Comparison of ENCODE assay signal across 18 cellular contexts in the genomic region with DNA sequence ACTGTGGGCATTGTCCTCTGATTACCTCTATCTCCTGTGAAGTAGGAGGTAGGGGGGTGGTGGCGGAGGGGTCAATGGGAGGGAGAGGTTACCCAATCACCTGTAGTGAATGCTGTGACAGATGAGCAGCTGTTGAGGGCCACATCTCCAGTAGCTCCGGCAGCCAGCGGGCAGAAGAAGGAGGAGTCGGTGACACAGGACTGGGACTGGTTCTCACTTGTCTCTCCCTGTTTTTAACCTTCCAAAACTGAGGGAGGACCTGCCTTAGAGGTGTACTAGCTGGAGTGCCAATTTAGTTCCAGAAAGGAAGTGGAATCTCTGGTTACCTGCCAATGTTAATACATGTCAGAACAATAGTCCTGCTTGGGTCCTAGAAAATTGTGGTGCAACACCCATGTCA. TPM values are rescaled to one million over a fixed set of nuclear protein-coding genes. Genes with fewer than 3 reads are reported as not detected.
DNase-seq lines count a peak whose midpoint lies in the region; ATAC-seq and TF ChIP-seq lines count a peak whose summit lies in the region.
"Had no signal": no experiment of that assay in that cellular context is flagged by ENCODE, and none has a peak within 500 bp of the region (broad histone marks: within the 10 kb centered on the region; RNA-seq: fewer than 3 reads in every experiment).

No MANE protein-coding gene starts in this region.

- H3K9me3 Mint-ChIP-seq in endodermal cell, result no peaks in the 10 kb centered on the region
- H3K9me3 Mint-ChIP-seq: activated CD4-positive, alpha-beta T cell treated with anti-CD3 and anti-CD28 coated beads, Interleukin-2, amount 10 ng/mL, durations not matched to agents 7 days and 5 days; activated naive CD8-positive, alpha-beta T cell treated with anti-CD3 and anti-CD28 coated beads for 36 hours; activated T-helper 2 cell treated with anti-CD3 and anti-CD28 coated beads, Interferon-gamma antibody, Interleukin-2, Interleukin-4, amounts not matched to agents 10 μg/mL and 5 μg/mL and 100 μg/mL, durations not matched to agents 14 hours and 24 hours and 36 hours had no signal

- no peak overlapping the region for H3K4me3 Mint-ChIP-seq in endodermal cell
- H3K4me3 Mint-ChIP-seq: activated CD4-positive, alpha-beta T cell treated with anti-CD3 and anti-CD28 coated beads, Interleukin-2, amount 10 ng/mL, durations not matched to agents 7 days and 5 days; activated naive CD8-positive, alpha-beta T cell treated with anti-CD3 and anti-CD28 coated beads for 36 hours; T-helper 17 cell had no signal

- H3K27me3 ChIP-seq in endodermal cell (ENCODE audit: control insufficient read depth, insufficient read depth, low read length, poor library complexity, severe bottlenecking) (no peaks in the 10 kb centered on the region), psoas muscle (ENCODE audit: insufficient read depth in 3 of 3, low read length in 2 of 3) (no peaks in the 10 kb centered on the region)
- H3K27me3 ChIP-seq: testis had no signal

- DNase-seq in NCI-H146 (lab: John Stamatoyannopoulos, UW) (peak; percentile 14), NCI-H146 treated with DMSO at 0.1 percent for 48 hours (lab: John Stamatoyannopoulos, UW; ENCODE audit: unreplicated experiment) (no peak), NCI-H510A treated with DMSO at 0.1 percent for 48 hours (lab: John Stamatoyannopoulos, UW) (peak; percentile 22), endodermal cell (peak; percentile 73), psoas muscle (no peak), COLO668 (lab: John Stamatoyannopoulos, UW; ENCODE audit: unreplicated experiment) (no peak), GOT3 (lab: John Stamatoyannopoulos, UW) (no peak), cerebellar cortex (ENCODE audit: low spot score) (no peak)
- DNase-seq: activated CD4-positive, alpha-beta T cell treated with anti-CD3 and anti-CD28 coated beads, Interleukin-2, amount 10 ng/mL, durations not matched to agents 7 days and 5 days; activated naive CD8-positive, alpha-beta T cell treated with anti-CD3 and anti-CD28 coated beads for 36 hours; effector memory CD4-positive, alpha-beta T cell; kidney; stimulated activated naive CD4-positive, alpha-beta T cell; T-helper 17 cell; testis had no signal

- H3K36me3 Mint-ChIP-seq in endodermal cell (ENCODE audit: low read depth), result no peaks in the 10 kb centered on the region
- H3K36me3 Mint-ChIP-seq: activated naive CD8-positive, alpha-beta T cell treated with anti-CD3 and anti-CD28 coated beads for 36 hours had no signal

- 88% methylated on average over 4 of the region's 4 CpGs; no CpG with 5 or more reads in 1 of the 2 experiments for WGBS in endodermal cell (ENCODE audit: insufficient coverage in 1 of 2, insufficient read length in 1 of 2), 2 experiments
- WGBS in psoas muscle, 3 donors, result 77 to 84% (median 80%) methylated on average over 4 of the region's 4 CpGs

- H3K4me1 Mint-ChIP-seq in endodermal cell, result peaks cover 8% of the 10 kb centered on the region
- H3K4me1 Mint-ChIP-seq: activated CD4-positive, alpha-beta T cell treated with anti-CD3 and anti-CD28 coated beads, Interleukin-2, amount 10 ng/mL, durations not matched to agents 7 days and 5 days; activated naive CD8-positive, alpha-beta T cell treated with anti-CD3 and anti-CD28 coated beads for 36 hours; T-helper 17 cell had no signal

- H3K4me1 ChIP-seq in endodermal cell (ENCODE audit: control insufficient read depth, insufficient read depth, low read length) (no peaks in the 10 kb centered on the region), psoas muscle (no peaks in the 10 kb centered on the region)

- H3K27me3 Mint-ChIP-seq in endodermal cell (ENCODE audit: insufficient read depth), result no peaks in the 10 kb centered on the region
- H3K27me3 Mint-ChIP-seq: activated CD4-positive, alpha-beta T cell treated with anti-CD3 and anti-CD28 coated beads, Interleukin-2, amount 10 ng/mL, durations not matched to agents 7 days and 5 days; activated naive CD8-positive, alpha-beta T cell treated with anti-CD3 and anti-CD28 coated beads for 36 hours had no signal

- H3K4me3 ChIP-seq in endodermal cell (ENCODE audit: low read length), result no peak overlapping the region
- no peak overlapping the region for H3K4me3 ChIP-seq in psoas muscle
- H3K4me3 ChIP-seq: smooth muscle cell, testis had no signal

- TF ChIP-seq CTCF in endodermal cell (conservative IDR thresholded peaks at IDR 0.05) (no peak), psoas muscle (IDR thresholded peaks at IDR 0.05) (no peak)

- H3K27ac ChIP-seq in endodermal cell (ENCODE audit: low read depth, low read length), result no peak overlapping the region
- no peak overlapping the region for H3K27ac ChIP-seq in psoas muscle
- H3K27ac ChIP-seq: 22Rv1, testis had no signal

- H3K27ac Mint-ChIP-seq in endodermal cell, result peak overlapping the region; percentile 7
- H3K27ac Mint-ChIP-seq: activated CD4-positive, alpha-beta T cell treated with anti-CD3 and anti-CD28 coated beads, Interleukin-2, amount 10 ng/mL, durations not matched to agents 7 days and 5 days; activated naive CD8-positive, alpha-beta T cell treated with anti-CD3 and anti-CD28 coated beads for 36 hours; activated T-helper 2 cell treated with anti-CD3 and anti-CD28 coated beads, Interferon-gamma antibody, Interleukin-2, Interleukin-4, amounts not matched to agents 10 μg/mL and 5 μg/mL and 100 μg/mL, durations not matched to agents 14 hours and 24 hours and 36 hours; T-helper 17 cell had no signal

- H3K9ac ChIP-seq in endodermal cell (ENCODE audit: extremely low read depth, low read length, poor library complexity, severe bottlenecking), result no peak overlapping the region

- peak; percentile 51 to 72 (median 58) for ATAC-seq in psoas muscle
- ATAC-seq: T-helper 17 cell had no signal

- intact Hi-C loops in psoas muscle (cut with DNase I), result no loop called here

- H3K9me3 ChIP-seq in endodermal cell (ENCODE audit: control insufficient read depth, low read length) (no peaks in the 10 kb centered on the region), psoas muscle (no peaks in the 10 kb centered on the region)
- H3K9me3 ChIP-seq: testis had no signal

- H3K36me3 ChIP-seq in endodermal cell (ENCODE audit: control insufficient read depth, insufficient read depth, low read length) (no peaks in the 10 kb centered on the region), psoas muscle (ENCODE audit: insufficient read depth in 1 of 2, low read depth in 1 of 2) (no peaks in the 10 kb centered on the region)

RNA-seq across cellular contexts. Expression of a gene that starts 56.2 kb away (rescaled TPM):
- total RNA-seq in endodermal cell, result 100 to 1,000 TPM; 263 to 267 TPM
- polyA plus RNA-seq in endodermal cell (2013, experiment 1 of 2), result 152 TPM
- 153 TPM for polyA plus RNA-seq in endodermal cell (2013, experiment 2 of 2)
- 100 to 1,000 TPM; 119 to 262 (median 177) TPM for total RNA-seq in psoas muscle
- polyA plus RNA-seq in psoas muscle, result 10 to 100 TPM; 17.1 to 76.4 (median 38.8) TPM
- total RNA-seq: activated CD4-positive, alpha-beta T cell treated with anti-CD3 and anti-CD28 coated beads, Interleukin-2, amount 10 ng/mL, durations not matched to agents 7 days and 5 days had no signal

Comparison
In these comparisons a context has a peak if more than half of its experiments do, and no peak if none do; other contexts are left out.
1. DNase-seq: peak in NCI-H146 (single experiment), NCI-H510A treated with DMSO at 0.1 percent for 48 hours (single experiment) and endodermal cell (single experiment); none in NCI-H146 treated with DMSO at 0.1 percent for 48 hours (single experiment), psoas muscle (0 of 2), COLO668 (single experiment), GOT3 (single experiment) and cerebellar cortex (single experiment).